In genomic region chr1:45246760-45247159, GRCh38 we compare ENCODE assay signal across 9 cellular contexts. TPM values are rescaled to one million over a fixed set of nuclear protein-coding genes. Genes with fewer than 3 reads are reported as not detected.
A peak's percentile ranks its signal among the peaks of the same experiment; 100 is the strongest.
DNase-seq lines count a peak whose midpoint lies in the region; ATAC-seq and TF ChIP-seq lines count a peak whose summit lies in the region.
"Had no signal": no experiment of that assay in that cellular context is flagged by ENCODE, and none has a peak within 500 bp of the region (broad histone marks: within the 10 kb centered on the region; RNA-seq: fewer than 3 reads in every experiment).

No MANE protein-coding gene starts in this region.

- no peaks in the 10 kb centered on the region for H3K27me3 Mint-ChIP-seq in activated naive CD4-positive, alpha-beta T cell treated with anti-CD3 and anti-CD28 coated beads, Interleukin-2, amount 50 U/mL, for 24 hours
- peaks cover 12% of the 10 kb centered on the region for H3K27me3 Mint-ChIP-seq in progenitor cell of endocrine pancreas

- ATAC-seq in HG02938 (IDR thresholded peaks at IDR 0.05; ENCODE audit: unreplicated experiment): no peak
- no peak for ATAC-seq in GM18517 (IDR thresholded peaks at IDR 0.05; ENCODE audit: unreplicated experiment)

- peaks cover 22% of the 10 kb centered on the region for H3K4me1 Mint-ChIP-seq in activated naive CD4-positive, alpha-beta T cell treated with anti-CD3 and anti-CD28 coated beads, Interleukin-2, amount 50 U/mL, for 24 hours
- H3K4me1 Mint-ChIP-seq in progenitor cell of endocrine pancreas (ENCODE audit: low read depth): no peaks in the 10 kb centered on the region

- DNase-seq in AG04449 (ENCODE audit: low read depth, low spot score): peak; percentile 60
- peak; percentile 69 for DNase-seq in H4 (ENCODE audit: low spot score)
- peak; percentile 34 for DNase-seq in hepatic stellate cell (ENCODE audit: low spot score)
- DNase-seq in SW480 (ENCODE audit: low spot score): no peak
- DNase-seq in progenitor cell of endocrine pancreas (ENCODE audit: low spot score, unreplicated experiment): no peak
- DNase-seq: DMS79 treated with DMSO at 0.1 percent for 48 hours had no signal

- H3K36me3 Mint-ChIP-seq in activated naive CD4-positive, alpha-beta T cell treated with anti-CD3 and anti-CD28 coated beads, Interleukin-2, amount 50 U/mL, for 24 hours: peaks cover 2% of the 10 kb centered on the region
- peaks cover 3% of the 10 kb centered on the region for H3K36me3 Mint-ChIP-seq in progenitor cell of endocrine pancreas (ENCODE audit: insufficient read depth)

- CTCF ChIA-PET in AG04449 (lab: Yijun Ruan, JAX): interaction anchor here (0.8 kb wide), 1 partner anchor 55 kb away, joined by 3 read pairs; no protein-coding TSS in a partner anchor

- TF ChIP-seq CTCF in AG04449 (IDR thresholded peaks at IDR 0.05; ENCODE audit: insufficient read depth, low read length, missing control alignments): no peak
- no peak for TF ChIP-seq CTCF in progenitor cell of endocrine pancreas (IDR thresholded peaks at IDR 0.05; ENCODE audit: unreplicated experiment)

- H3K27ac Mint-ChIP-seq in activated naive CD4-positive, alpha-beta T cell treated with anti-CD3 and anti-CD28 coated beads, Interleukin-2, amount 50 U/mL, for 24 hours: peak overlapping the region; percentile 99
- H3K27ac Mint-ChIP-seq in progenitor cell of endocrine pancreas: no peak overlapping the region

- H3K4me3 ChIP-seq in AG04449 (ENCODE audit: low read depth, low read length): no peak overlapping the region

- peaks cover 8% of the 10 kb centered on the region for H3K9me3 Mint-ChIP-seq in activated naive CD4-positive, alpha-beta T cell treated with anti-CD3 and anti-CD28 coated beads, Interleukin-2, amount 50 U/mL, for 24 hours
- H3K9me3 Mint-ChIP-seq in progenitor cell of endocrine pancreas (ENCODE audit: low read depth): peaks cover 23% of the 10 kb centered on the region

- POLR2A ChIA-PET in AG04449 (lab: Yijun Ruan, JAX): no interaction called here

- H3K4me3 Mint-ChIP-seq in activated naive CD4-positive, alpha-beta T cell treated with anti-CD3 and anti-CD28 coated beads, Interleukin-2, amount 50 U/mL, for 24 hours: peak overlapping the region; percentile 62
- H3K4me3 Mint-ChIP-seq in progenitor cell of endocrine pancreas (ENCODE audit: low read depth): no peak overlapping the region

RNA-seq across cellular contexts. Expression of gene ZSWIM5, which starts 40.4 kb away (rescaled TPM):
- total RNA-seq in H4 (2014; rRNA removed; shearing (Covaris generic)): 1.3 and 1.6 TPM in 2 replicates
- total RNA-seq in progenitor cell of endocrine pancreas: 8.5 and 9.2 TPM in 2 replicates

Comparison
In these comparisons a context has a peak if more than half of its experiments do, and no peak if none do; other contexts are left out.
1. DNase-seq: peak in AG04449 (single experiment), H4 (single experiment) and hepatic stellate cell (single experiment); none in SW480 (single experiment) and progenitor cell of endocrine pancreas (single experiment).